10 cellular contexts compared by ENCODE assay signal in genomic region chr20:32252189-32252588, GRCh38. TPM values are rescaled to one million over a fixed set of nuclear protein-coding genes. Genes with fewer than 3 reads are reported as not detected.
A peak's percentile ranks its signal among the peaks of the same experiment; 100 is the strongest.
DNase-seq lines count a peak whose midpoint lies in the region; ATAC-seq lines count a peak whose summit lies in the region.
"Had no signal": no experiment of that assay in that cellular context is flagged by ENCODE, and none has a peak within 500 bp of the region (broad histone marks: within the 10 kb centered on the region; RNA-seq: fewer than 3 reads in every experiment).

No MANE protein-coding gene starts in this region.

- H3K27ac Mint-ChIP-seq in activated T-cell treated with anti-CD3 and anti-CD28 coated beads, Interleukin-2, amount 50 U/mL, for 24 hours: peak overlapping the region; percentile 96
- H3K27ac Mint-ChIP-seq in stimulated activated memory B cell treated with anti-CD40 and anti-IgM and Interleukin-4, amounts not matched to agents 10 μg/mL and 1 μg/mL and 100 μg/mL, for 72 hours: peak overlapping the region; percentile 60

- ATAC-seq in stimulated activated memory B cell treated with anti-CD40 and anti-IgM and Interleukin-4, amounts not matched to agents 10 μg/mL and 1 μg/mL and 100 μg/mL, for 72 hours: peak; percentile 90
- no peak for ATAC-seq in sciatic nerve
- ATAC-seq in HG03469 (IDR thresholded peaks at IDR 0.05; ENCODE audit: unreplicated experiment): no peak
- ATAC-seq: Right ventricle myocardium inferior had no signal

- peaks cover 79% of the 10 kb centered on the region for H3K4me1 Mint-ChIP-seq in activated T-cell treated with anti-CD3 and anti-CD28 coated beads, Interleukin-2, amount 50 U/mL, for 24 hours (ENCODE audit: low read depth)
- H3K4me1 Mint-ChIP-seq in stimulated activated memory B cell treated with anti-CD40 and anti-IgM and Interleukin-4, amounts not matched to agents 10 μg/mL and 1 μg/mL and 100 μg/mL, for 72 hours: peaks cover 30% of the 10 kb centered on the region

- no peaks in the 10 kb centered on the region for H3K27me3 Mint-ChIP-seq in activated T-cell treated with anti-CD3 and anti-CD28 coated beads, Interleukin-2, amount 50 U/mL, for 24 hours
- H3K27me3 Mint-ChIP-seq in stimulated activated memory B cell treated with anti-CD40 and anti-IgM and Interleukin-4, amounts not matched to agents 10 μg/mL and 1 μg/mL and 100 μg/mL, for 72 hours: no peaks in the 10 kb centered on the region

- no peaks in the 10 kb centered on the region for H3K36me3 Mint-ChIP-seq in activated T-cell treated with anti-CD3 and anti-CD28 coated beads, Interleukin-2, amount 50 U/mL, for 24 hours (ENCODE audit: low read depth)
- no peaks in the 10 kb centered on the region for H3K36me3 Mint-ChIP-seq in stimulated activated memory B cell treated with anti-CD40 and anti-IgM and Interleukin-4, amounts not matched to agents 10 μg/mL and 1 μg/mL and 100 μg/mL, for 72 hours

- peak; percentile 13 for DNase-seq in activated CD4-positive, alpha-beta T cell treated with anti-CD3 and anti-CD28 coated beads for 1 hour
- DNase-seq in activated T-cell treated with anti-CD3 and anti-CD28 coated beads, Interleukin-2, amount 50 U/mL, for 24 hours: peak; percentile 88
- DNase-seq in stimulated activated CD4-positive, alpha-beta T cell treated with anti-CD3 and anti-CD28 coated beads, Interleukin-12 subunit alpha, Interleukin-12 subunit beta, amount 100 ng/mL, for 48 hours (ENCODE audit: low read depth in 2 of 3, low spot score in 1 of 3): peak; percentile 84 to 86 (median 85)
- DNase-seq in NCI-H446 (lab: John Stamatoyannopoulos, UW) (no peak), sciatic nerve (ENCODE audit: low spot score) (no peak), COLO829 (ENCODE audit: low spot score) (no peak)
- DNase-seq: NCI-H446 treated with DMSO at 0.1 percent for 48 hours had no signal

- H3K9me3 Mint-ChIP-seq in activated T-cell treated with anti-CD3 and anti-CD28 coated beads, Interleukin-2, amount 50 U/mL, for 24 hours: peaks cover 6% of the 10 kb centered on the region
- no peaks in the 10 kb centered on the region for H3K9me3 Mint-ChIP-seq in stimulated activated memory B cell treated with anti-CD40 and anti-IgM and Interleukin-4, amounts not matched to agents 10 μg/mL and 1 μg/mL and 100 μg/mL, for 72 hours

- intact Hi-C loops in sciatic nerve (cut with DNase I): no loop called here

- peak overlapping the region; percentile 66 for H3K4me3 Mint-ChIP-seq in activated T-cell treated with anti-CD3 and anti-CD28 coated beads, Interleukin-2, amount 50 U/mL, for 24 hours
- H3K4me3 Mint-ChIP-seq in stimulated activated memory B cell treated with anti-CD40 and anti-IgM and Interleukin-4, amounts not matched to agents 10 μg/mL and 1 μg/mL and 100 μg/mL, for 72 hours: peak overlapping the region; percentile 21

RNA-seq across cellular contexts. Expression of gene KIF3B, which starts 25.3 kb away (rescaled TPM):
- 30.9 TPM for total RNA-seq in sciatic nerve

RNA-seq across cellular contexts. Expression of gene POFUT1, which starts 44.5 kb away (rescaled TPM):
- 27.8 TPM for total RNA-seq in sciatic nerve

RNA-seq across cellular contexts. Expression of gene PLAGL2, which starts 44.6 kb away (rescaled TPM):
- 7.9 TPM for total RNA-seq in sciatic nerve

Comparison
In these comparisons a context has a peak if more than half of its experiments do, and no peak if none do; other contexts are left out.
1. DNase-seq: peak in activated CD4-positive, alpha-beta T cell treated with anti-CD3 and anti-CD28 coated beads for 1 hour (single experiment), activated T-cell treated with anti-CD3 and anti-CD28 coated beads, Interleukin-2, amount 50 U/mL, for 24 hours (single experiment) and stimulated activated CD4-positive, alpha-beta T cell treated with anti-CD3 and anti-CD28 coated beads, Interleukin-12 subunit alpha, Interleukin-12 subunit beta, amount 100 ng/mL, for 48 hours (3 of 3); none in NCI-H446 (0 of 2), sciatic nerve (single experiment) and COLO829 (single experiment).